Comparison of ENCODE assay signal across 17 cellular contexts in genomic region chr9:105912868-105913516, GRCh38.
DNase-seq lines count a peak whose midpoint lies in the region; ATAC-seq and TF ChIP-seq lines count a peak whose summit lies in the region.
"Had no signal": no experiment of that assay in that cellular context is flagged by ENCODE, and none has a peak within 500 bp of the region (broad histone marks: within the 10 kb centered on the region; RNA-seq: fewer than 3 reads in every experiment).

No MANE protein-coding gene starts in this region.

- H3K27me3 Mint-ChIP-seq in neural crest cell (ENCODE audit: low read depth), result no peaks in the 10 kb centered on the region
- H3K27me3 Mint-ChIP-seq in CD8-positive, alpha-beta T cell (ENCODE audit: low read depth), result no peaks in the 10 kb centered on the region
- H3K27me3 Mint-ChIP-seq: activated T-cell treated with anti-CD3 and anti-CD28 coated beads, Interleukin-2, amount 50 U/mL, for 24 hours; B cell had no signal

- H3K27ac ChIP-seq in heart right ventricle, result no peak overlapping the region
- no peak overlapping the region for H3K27ac ChIP-seq in CD8-positive, alpha-beta T cell (ENCODE audit: low read depth, low read length)
- H3K27ac ChIP-seq: suprapubic skin had no signal

- no peaks in the 10 kb centered on the region for H3K9me3 ChIP-seq in heart right ventricle
- H3K9me3 ChIP-seq in CD8-positive, alpha-beta T cell (ENCODE audit: low read length), result no peaks in the 10 kb centered on the region
- H3K9me3 ChIP-seq: suprapubic skin had no signal

- CTCF ChIA-PET in CD8-positive, alpha-beta T cell (lab: Charles Lee), result no interaction called here

- H3K4me1 ChIP-seq in heart right ventricle, result peaks cover 0 to 14% (median 0%) of the 10 kb centered on the region in 9 donors
- H3K4me1 ChIP-seq in CD8-positive, alpha-beta T cell (ENCODE audit: insufficient read depth, low read length), result no peaks in the 10 kb centered on the region
- H3K4me1 ChIP-seq: suprapubic skin had no signal

- H3K9me3 Mint-ChIP-seq in neural crest cell, result peaks cover 15% of the 10 kb centered on the region
- H3K9me3 Mint-ChIP-seq in CD8-positive, alpha-beta T cell, result no peaks in the 10 kb centered on the region
- H3K9me3 Mint-ChIP-seq: activated naive CD8-positive, alpha-beta T cell treated with anti-CD3 and anti-CD28 coated beads, Interleukin-2, amount 10 ng/mL, durations not matched to agents 7 days and 5 days; activated T-cell treated with anti-CD3 and anti-CD28 coated beads, Interleukin-2, amount 50 U/mL, for 24 hours had no signal

- ATAC-seq in heart right ventricle, result no peak
- ATAC-seq in stimulated activated naive CD8-positive, alpha-beta T cell treated with anti-CD3 and anti-CD28 coated beads, Interleukin-15, Interleukin-2, amounts not matched to agents 100 U/mL and 50 U/mL, for 24 hours, result no peak
- ATAC-seq in CD8-positive, alpha-beta T cell, result no peak

- DNase-seq in Daoy (ENCODE audit: low read depth) (peak; percentile 41), NCI-H1092 (lab: John Stamatoyannopoulos, UW) (peak; percentile 41), SW480 (ENCODE audit: low spot score) (peak; percentile 10), neural crest cell (ENCODE audit: low read depth, low spot score) (no peak), heart right ventricle (no peak), amniotic stem cell (lab: John Stamatoyannopoulos, UW) (no peak)
- no peak for DNase-seq in stimulated activated naive CD8-positive, alpha-beta T cell treated with anti-CD3 and anti-CD28 coated beads, Interleukin-15, Interleukin-2, amounts not matched to agents 100 U/mL and 50 U/mL, for 24 hours
- DNase-seq in CD8-positive, alpha-beta T cell, result no peak
- DNase-seq: activated CD4-positive, alpha-beta T cell treated with anti-CD3 and anti-CD28 coated beads for 48 hours; activated naive CD8-positive, alpha-beta T cell treated with anti-CD3 and anti-CD28 coated beads, Interleukin-2, amount 10 ng/mL, durations not matched to agents 7 days and 5 days; activated T-cell treated with anti-CD3 and anti-CD28 coated beads, Interleukin-2, amount 50 U/mL, for 24 hours; glutamatergic neuron; kidney glomerular epithelial cell; MV-4-11; NCI-H446 had no signal

- no peaks in the 10 kb centered on the region for H3K36me3 ChIP-seq in heart right ventricle
- H3K36me3 ChIP-seq in CD8-positive, alpha-beta T cell (ENCODE audit: insufficient read depth, low read length), result no peaks in the 10 kb centered on the region
- H3K36me3 ChIP-seq: suprapubic skin had no signal

- H3K27ac Mint-ChIP-seq in neural crest cell (ENCODE audit: unreplicated experiment), result peak overlapping the region; percentile 75
- no peak overlapping the region for H3K27ac Mint-ChIP-seq in CD8-positive, alpha-beta T cell
- H3K27ac Mint-ChIP-seq: activated naive CD8-positive, alpha-beta T cell treated with anti-CD3 and anti-CD28 coated beads, Interleukin-2, amount 10 ng/mL, durations not matched to agents 7 days and 5 days; activated T-cell treated with anti-CD3 and anti-CD28 coated beads, Interleukin-2, amount 50 U/mL, for 24 hours; B cell had no signal

- 80 to 84% methylated on average over 8 of the region's 8 CpGs for WGBS in heart right ventricle, 2 donors

- POLR2A ChIA-PET in CD8-positive, alpha-beta T cell (lab: Charles Lee), result no interaction called here

- no peaks in the 10 kb centered on the region for H3K27me3 ChIP-seq in heart right ventricle
- H3K27me3 ChIP-seq in CD8-positive, alpha-beta T cell (ENCODE audit: insufficient read depth, low read length), result no peaks in the 10 kb centered on the region
- H3K27me3 ChIP-seq: suprapubic skin had no signal

- no peak overlapping the region for H3K4me3 Mint-ChIP-seq in neural crest cell
- no peak overlapping the region for H3K4me3 Mint-ChIP-seq in CD8-positive, alpha-beta T cell
- H3K4me3 Mint-ChIP-seq: activated naive CD8-positive, alpha-beta T cell treated with anti-CD3 and anti-CD28 coated beads, Interleukin-2, amount 10 ng/mL, durations not matched to agents 7 days and 5 days; activated T-cell treated with anti-CD3 and anti-CD28 coated beads, Interleukin-2, amount 50 U/mL, for 24 hours; B cell had no signal

- no peaks in the 10 kb centered on the region for H3K36me3 Mint-ChIP-seq in neural crest cell (ENCODE audit: low read depth)
- no peaks in the 10 kb centered on the region for H3K36me3 Mint-ChIP-seq in CD8-positive, alpha-beta T cell
- H3K36me3 Mint-ChIP-seq: activated naive CD8-positive, alpha-beta T cell treated with anti-CD3 and anti-CD28 coated beads, Interleukin-2, amount 10 ng/mL, durations not matched to agents 7 days and 5 days had no signal

- no peak overlapping the region for H3K4me3 ChIP-seq in heart right ventricle
- no peak overlapping the region for H3K4me3 ChIP-seq in CD8-positive, alpha-beta T cell (ENCODE audit: low read depth, low read length)
- H3K4me3 ChIP-seq: suprapubic skin had no signal

- peaks cover 55% of the 10 kb centered on the region for H3K4me1 Mint-ChIP-seq in neural crest cell
- H3K4me1 Mint-ChIP-seq in CD8-positive, alpha-beta T cell (ENCODE audit: low read depth), result no peaks in the 10 kb centered on the region
- H3K4me1 Mint-ChIP-seq: activated naive CD8-positive, alpha-beta T cell treated with anti-CD3 and anti-CD28 coated beads, Interleukin-2, amount 10 ng/mL, durations not matched to agents 7 days and 5 days; B cell had no signal

- no peak for TF ChIP-seq CTCF in neural crest cell (conservative IDR thresholded peaks at IDR 0.05)
- no peak for TF ChIP-seq CTCF in heart right ventricle (IDR thresholded peaks at IDR 0.05)
- no peak for TF ChIP-seq CTCF in CD8-positive, alpha-beta T cell (IDR thresholded peaks at IDR 0.05)

- intact Hi-C loops in heart right ventricle (cut with DNase I), result loop anchor here in 1 of 10 donors (10.0 kb wide), 1 partner anchor 952 kb away; the partner anchor contains the start of gene ZNF462
- intact Hi-C loops in CD8-positive, alpha-beta T cell (cut with DNase I, micrococcal nuclease), result no loop called here

Comparison
In these comparisons a context has a peak if more than half of its experiments do, and no peak if none do; other contexts are left out.
1. DNase-seq: peak in Daoy (single experiment), NCI-H1092 (single experiment) and SW480 (single experiment); none in neural crest cell (single experiment), heart right ventricle (0 of 2), stimulated activated naive CD8-positive, alpha-beta T cell treated with anti-CD3 and anti-CD28 coated beads, Interleukin-15, Interleukin-2, amounts not matched to agents 100 U/mL and 50 U/mL, for 24 hours (single experiment), amniotic stem cell (single experiment) and CD8-positive, alpha-beta T cell (0 of 7).